In the genomic region with DNA sequence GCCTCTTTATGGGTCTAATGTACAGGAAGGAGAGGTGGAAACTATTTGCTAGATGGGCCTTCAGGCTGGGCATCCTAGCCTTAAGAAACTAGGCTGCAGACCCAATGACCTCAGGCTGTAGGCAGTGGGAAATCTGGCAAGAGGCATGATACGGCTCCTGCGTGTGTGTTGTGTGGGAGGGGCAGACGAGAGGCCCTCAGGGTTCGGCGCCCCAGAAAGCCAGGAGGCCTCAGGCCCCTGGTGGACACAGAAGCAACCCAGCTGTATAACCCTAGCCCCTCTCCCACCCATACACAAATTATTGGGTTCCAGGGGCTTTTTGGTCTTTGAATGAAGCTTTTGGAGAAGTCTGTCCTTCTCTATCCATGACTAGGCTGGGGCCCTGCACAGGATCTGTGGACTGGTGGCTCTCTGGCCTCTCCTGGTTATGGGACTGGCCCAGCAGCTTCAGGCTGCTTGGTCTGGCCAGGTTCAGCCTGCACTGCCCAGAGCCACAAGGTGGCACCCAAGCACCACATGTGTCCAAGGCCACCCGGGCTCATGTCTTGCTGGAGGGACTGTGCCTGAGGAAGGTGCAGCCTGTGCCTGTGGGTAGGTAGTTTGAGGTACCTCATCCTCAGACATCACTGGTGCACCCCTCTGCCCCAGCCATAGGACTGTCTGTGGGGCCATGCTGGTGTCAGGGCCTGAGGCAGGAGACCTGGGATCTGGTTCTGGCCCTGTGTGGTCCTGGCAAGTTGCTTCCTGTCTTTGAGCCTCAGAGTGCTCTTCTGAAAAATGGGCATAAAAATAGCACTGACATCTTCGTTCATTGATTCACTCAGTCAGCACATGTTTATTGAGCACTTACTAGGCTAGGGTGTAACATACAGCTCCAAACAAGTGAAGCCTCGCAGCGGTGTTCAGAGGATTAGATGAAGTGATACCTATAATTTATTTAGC, we compare ENCODE assay signal across 8 cellular contexts.
DNase-seq lines count a peak whose midpoint lies in the region; ATAC-seq and TF ChIP-seq lines count a peak whose summit lies in the region.

No MANE protein-coding gene starts in this region.

- peaks cover 0 to 18% (median 0%) of the 10 kb centered on the region in 3 donors for H3K4me1 ChIP-seq in gastroesophageal sphincter
- no peaks in the 10 kb centered on the region for H3K4me1 ChIP-seq in prostate gland (replicated peaks)

- DNase-seq in AG08395 (ENCODE audit: low spot score): peak; percentile 78
- peak; percentile 28 for DNase-seq in NCI-H1105 treated with DMSO at 0.1 percent for 48 hours (lab: John Stamatoyannopoulos, UW)
- DNase-seq in activated CD4-positive, alpha-beta T cell treated with anti-CD3 and anti-CD28 coated beads, Interleukin-2, amount 50 U/mL, for 1 hour: peak; percentile 10
- peak; percentile 60 for DNase-seq in prostate gland (ENCODE audit: low spot score)
- no peak for DNase-seq in putamen (ENCODE audit: low spot score)

- no peaks in the 10 kb centered on the region for H3K9me3 ChIP-seq in gastroesophageal sphincter
- no peaks in the 10 kb centered on the region for H3K9me3 ChIP-seq in prostate gland

- H3K4me3 ChIP-seq in gastroesophageal sphincter (no peak overlapping the region), prostate gland (no peak overlapping the region)

- intact Hi-C loops in prostate gland (cut with DNase I): loop anchor here (10.0 kb wide), 1 partner anchor 423 kb away; a partner anchor contains a TSS

- 59 to 63% methylated on average over 3 to 6 of the region's 9 CpGs for WGBS in gastroesophageal sphincter (ENCODE audit: low coverage in 1 of 2), 2 donors
- 65% methylated on average over 9 of the region's 9 CpGs for WGBS in prostate gland

- ATAC-seq in HG02642 (IDR thresholded peaks at IDR 0.05; ENCODE audit: poor library complexity, unreplicated experiment): peak; percentile 66
- ATAC-seq in gastroesophageal sphincter: peak; percentile 36

- TF ChIP-seq CTCF in GM12872 (IDR thresholded peaks at IDR 0.05; ENCODE audit: insufficient read depth, low read depth, low read length) (peak; percentile 89), gastroesophageal sphincter (IDR thresholded peaks at IDR 0.05) (peak; percentile 16 to 68 (median 40)), prostate gland (IDR thresholded peaks at IDR 0.05) (peak; percentile 28 to 76 (median 66))

- H3K36me3 ChIP-seq in gastroesophageal sphincter (no peaks in the 10 kb centered on the region), prostate gland (no peaks in the 10 kb centered on the region)

- TF ChIP-seq POLR2A in gastroesophageal sphincter (IDR thresholded peaks at IDR 0.05) (no peak), prostate gland (IDR thresholded peaks at IDR 0.05) (no peak)

- H3K27ac ChIP-seq in gastroesophageal sphincter (no peak overlapping the region), prostate gland (no peak overlapping the region)

- H3K27me3 ChIP-seq in gastroesophageal sphincter (no peaks in the 10 kb centered on the region), prostate gland (replicated peaks; ENCODE audit: insufficient read depth) (no peaks in the 10 kb centered on the region)

- no peak for TF ChIP-seq EP300 in gastroesophageal sphincter (IDR thresholded peaks at IDR 0.05)
